18 cellular contexts compared by ENCODE assay signal in the genomic region with DNA sequence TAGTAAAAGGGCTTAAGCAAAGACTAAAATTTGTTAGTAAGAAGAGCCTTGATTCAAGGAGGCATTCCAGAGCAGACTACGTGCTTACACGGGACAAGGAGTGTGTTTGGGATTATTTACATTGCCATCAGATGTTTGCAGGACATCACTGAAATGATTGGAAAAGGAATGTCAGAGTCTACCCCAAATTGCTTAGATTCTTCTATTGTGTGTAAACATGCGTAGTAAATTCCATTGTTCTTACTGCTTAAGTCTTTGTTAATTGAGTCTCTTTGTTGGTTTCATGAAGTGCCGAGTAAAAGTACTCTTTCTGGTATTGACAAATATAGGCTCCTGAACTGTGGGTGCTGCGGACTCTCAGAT.
A peak's percentile ranks its signal among the peaks of the same experiment; 100 is the strongest.
DNase-seq lines count a peak whose midpoint lies in the region; ATAC-seq, FAIRE-seq and TF ChIP-seq lines count a peak whose summit lies in the region.
"Had no signal": no experiment of that assay in that cellular context is flagged by ENCODE, and none has a peak within 500 bp of the region (broad histone marks: within the 10 kb centered on the region; RNA-seq: fewer than 3 reads in every experiment).

No MANE protein-coding gene starts in this region.

- H3K9ac ChIP-seq in BLaER1, result no peak overlapping the region
- no peak overlapping the region for H3K9ac ChIP-seq in astrocyte (ENCODE audit: low read length)
- H3K9ac ChIP-seq: KMS-11 had no signal

- no peak overlapping the region for H3K27ac Mint-ChIP-seq in GM23338
- H3K27ac Mint-ChIP-seq in astrocyte (ENCODE audit: unreplicated experiment), result no peak overlapping the region
- H3K27ac Mint-ChIP-seq in progenitor cell of endocrine pancreas, result no peak overlapping the region
- no peak overlapping the region for H3K27ac Mint-ChIP-seq in T-cell

- no peaks in the 10 kb centered on the region for H4K20me1 ChIP-seq in BLaER1
- no peaks in the 10 kb centered on the region for H4K20me1 ChIP-seq in GM23338 (replicated peaks; ENCODE audit: insufficient read depth)
- H4K20me1 ChIP-seq in astrocyte (ENCODE audit: insufficient read depth, low read length), result no peaks in the 10 kb centered on the region

- H3K36me3 ChIP-seq in BLaER1 (no peaks in the 10 kb centered on the region), GM23338 (ENCODE audit: insufficient read depth) (peaks cover under 1% of the 10 kb centered on the region; the same call in 1 of the 2 replicates), astrocyte (ENCODE audit: insufficient read depth, low read length) (no peaks in the 10 kb centered on the region)
- H3K36me3 ChIP-seq: BE2C had no signal

- H3K9me3 ChIP-seq in BLaER1 (no peaks in the 10 kb centered on the region), astrocyte (ENCODE audit: insufficient read depth, low read depth, low read length) (no peaks in the 10 kb centered on the region)
- H3K9me3 ChIP-seq: BE2C had no signal

- H2AFZ ChIP-seq in GM23338 (no peak overlapping the region), astrocyte (ENCODE audit: low read depth, low read length) (no peak overlapping the region)

- H3K4me1 Mint-ChIP-seq in GM23338 (no peaks in the 10 kb centered on the region), astrocyte (ENCODE audit: low read depth, unreplicated experiment) (peaks cover 3% of the 10 kb centered on the region), progenitor cell of endocrine pancreas (ENCODE audit: low read depth) (peaks cover 15% of the 10 kb centered on the region), T-cell (peaks cover 0 to 10% (median 0%) of the 10 kb centered on the region in 3 donors)

- H3K9me2 ChIP-seq in GM23338 (ENCODE audit: insufficient read depth), result no peaks in the 10 kb centered on the region

- H3K4me3 Mint-ChIP-seq in GM23338, result no peak overlapping the region
- no peak overlapping the region for H3K4me3 Mint-ChIP-seq in astrocyte (ENCODE audit: unreplicated experiment)
- H3K4me3 Mint-ChIP-seq in progenitor cell of endocrine pancreas (ENCODE audit: low read depth), result no peak overlapping the region
- H3K4me3 Mint-ChIP-seq in T-cell, result no peak overlapping the region
- H3K4me3 Mint-ChIP-seq: CD4-positive, CD25-positive, alpha-beta regulatory T cell had no signal

- H3K9me3 Mint-ChIP-seq in GM23338, result no peaks in the 10 kb centered on the region
- H3K9me3 Mint-ChIP-seq in astrocyte (ENCODE audit: unreplicated experiment), result peaks cover 1% of the 10 kb centered on the region
- H3K9me3 Mint-ChIP-seq in progenitor cell of endocrine pancreas (ENCODE audit: low read depth), result no peaks in the 10 kb centered on the region
- no peaks in the 10 kb centered on the region for H3K9me3 Mint-ChIP-seq in T-cell
- H3K9me3 Mint-ChIP-seq: CD4-positive, CD25-positive, alpha-beta regulatory T cell had no signal

- H3K27me3 Mint-ChIP-seq in GM23338 (ENCODE audit: insufficient read depth, low read depth, poor library complexity) (peaks cover 2% of the 10 kb centered on the region), astrocyte (ENCODE audit: low read depth, unreplicated experiment) (peaks cover 15% of the 10 kb centered on the region), progenitor cell of endocrine pancreas (peaks cover 82% of the 10 kb centered on the region), T-cell (no peaks in the 10 kb centered on the region)
- H3K27me3 Mint-ChIP-seq: CD4-positive, CD25-positive, alpha-beta regulatory T cell had no signal

- H3K79me2 ChIP-seq in GM23338 (replicated peaks; ENCODE audit: insufficient read depth), result no peaks in the 10 kb centered on the region
- H3K79me2 ChIP-seq in astrocyte (ENCODE audit: insufficient read depth, low read length), result no peaks in the 10 kb centered on the region

- no peaks in the 10 kb centered on the region for H3K36me3 Mint-ChIP-seq in GM23338 (ENCODE audit: low read depth)
- no peaks in the 10 kb centered on the region for H3K36me3 Mint-ChIP-seq in astrocyte (ENCODE audit: low read depth, unreplicated experiment)
- H3K36me3 Mint-ChIP-seq in progenitor cell of endocrine pancreas (ENCODE audit: insufficient read depth), result no peaks in the 10 kb centered on the region
- no peaks in the 10 kb centered on the region for H3K36me3 Mint-ChIP-seq in T-cell
- H3K36me3 Mint-ChIP-seq: CD4-positive, CD25-positive, alpha-beta regulatory T cell had no signal

- ATAC-seq in GM23338 (no peak), T-cell (replicated peaks in 1 of 4) (no peak)
- ATAC-seq: HepG2 had no signal

- TF ChIP-seq CTCF in GM23338 (conservative IDR thresholded peaks at IDR 0.05; ENCODE audit: low read depth in 2 of 2), result no peak
- no peak for TF ChIP-seq CTCF in astrocyte (IDR thresholded peaks at IDR 0.05; ENCODE audit: insufficient read depth, low read depth, low read length)
- no peak for TF ChIP-seq CTCF in progenitor cell of endocrine pancreas (IDR thresholded peaks at IDR 0.05; ENCODE audit: unreplicated experiment)

- no peak overlapping the region for H3K27ac ChIP-seq in BLaER1
- no peak overlapping the region for H3K27ac ChIP-seq in GM23338 (ENCODE audit: low read depth)
- H3K27ac ChIP-seq in astrocyte (ENCODE audit: low read depth, low read length), result no peak overlapping the region
- H3K27ac ChIP-seq: KMS-11 had no signal

- CTCF ChIA-PET in T-cell (lab: Charles Lee), result no interaction called here

- POLR2A ChIA-PET in T-cell (lab: Charles Lee), result no interaction called here

- peaks cover 8% of the 10 kb centered on the region; the same call in 1 of the 2 replicates for H3K4me1 ChIP-seq in BLaER1
- no peaks in the 10 kb centered on the region for H3K4me1 ChIP-seq in GM23338 (ENCODE audit: insufficient read depth)
- H3K4me1 ChIP-seq in astrocyte (ENCODE audit: insufficient read depth, low read length), result no peaks in the 10 kb centered on the region
- H3K4me1 ChIP-seq: BE2C had no signal

- H3K4me3 ChIP-seq in BLaER1 (no peak overlapping the region), GM23338 (no peak overlapping the region), astrocyte (ENCODE audit: insufficient read depth, low read depth, low read length) (no peak overlapping the region)

- H3F3A ChIP-seq in GM23338 (replicated peaks; ENCODE audit: low read depth), result no peaks in the 10 kb centered on the region

- FAIRE-seq in astrocyte (lab: Jason Lieb, UNC), result no peak
- FAIRE-seq: GM19239, HepG2 had no signal

- DNase-seq in GM23338 (ENCODE audit: low spot score), result peak; percentile 24
- peak; percentile 36 for DNase-seq in astrocyte (ENCODE audit: low read depth)
- DNase-seq in progenitor cell of endocrine pancreas (ENCODE audit: low spot score, unreplicated experiment), result no peak
- DNase-seq in AML-193 (lab: John Stamatoyannopoulos, UW), result no peak
- no peak for DNase-seq in T-cell
- no peak for DNase-seq in NCI-H1417 (lab: John Stamatoyannopoulos, UW)
- DNase-seq: ACHN; BE2C; Calu3; CD4-positive, CD25-positive, alpha-beta regulatory T cell; DMS 273 treated with DMSO at 0.1 percent for 48 hours; DMS79; GF-D8; HCEC 1CT had no signal

- peak overlapping the region; percentile 5; the same call in 1 of the 2 replicates for H3K4me2 ChIP-seq in BLaER1
- no peak overlapping the region for H3K4me2 ChIP-seq in GM23338
- H3K4me2 ChIP-seq in astrocyte (ENCODE audit: low read length), result no peak overlapping the region
- H3K4me2 ChIP-seq: KMS-11 had no signal

- H3K27me3 ChIP-seq in BLaER1 (no peaks in the 10 kb centered on the region), GM23338 (ENCODE audit: insufficient read depth) (no peaks in the 10 kb centered on the region), astrocyte (ENCODE audit: insufficient read depth, low read length) (peaks cover 6% of the 10 kb centered on the region)
- H3K27me3 ChIP-seq: BE2C had no signal

TF ChIP-seq in GM23338, 12 proteins besides CTCF, POLR2A, EP300 and RAD21 (continues in another document):
- TF ChIP-seq CREB1 (CRISPR knock-in tag; IDR thresholded peaks at IDR 0.05; ENCODE audit: low read depth) (no peak), EZH2 (IDR thresholded peaks at IDR 0.05; ENCODE audit: low read depth, unreplicated experiment) (no peak)

Comparison
In these comparisons a context has a peak if more than half of its experiments do, and no peak if none do; other contexts are left out.
1. DNase-seq: peak in GM23338 (single experiment) and astrocyte (single experiment); none in progenitor cell of endocrine pancreas (single experiment), AML-193 (0 of 2), T-cell (0 of 34) and NCI-H1417 (0 of 3).